Comparison of ENCODE assay signal across 8 cellular contexts in the genomic region with DNA sequence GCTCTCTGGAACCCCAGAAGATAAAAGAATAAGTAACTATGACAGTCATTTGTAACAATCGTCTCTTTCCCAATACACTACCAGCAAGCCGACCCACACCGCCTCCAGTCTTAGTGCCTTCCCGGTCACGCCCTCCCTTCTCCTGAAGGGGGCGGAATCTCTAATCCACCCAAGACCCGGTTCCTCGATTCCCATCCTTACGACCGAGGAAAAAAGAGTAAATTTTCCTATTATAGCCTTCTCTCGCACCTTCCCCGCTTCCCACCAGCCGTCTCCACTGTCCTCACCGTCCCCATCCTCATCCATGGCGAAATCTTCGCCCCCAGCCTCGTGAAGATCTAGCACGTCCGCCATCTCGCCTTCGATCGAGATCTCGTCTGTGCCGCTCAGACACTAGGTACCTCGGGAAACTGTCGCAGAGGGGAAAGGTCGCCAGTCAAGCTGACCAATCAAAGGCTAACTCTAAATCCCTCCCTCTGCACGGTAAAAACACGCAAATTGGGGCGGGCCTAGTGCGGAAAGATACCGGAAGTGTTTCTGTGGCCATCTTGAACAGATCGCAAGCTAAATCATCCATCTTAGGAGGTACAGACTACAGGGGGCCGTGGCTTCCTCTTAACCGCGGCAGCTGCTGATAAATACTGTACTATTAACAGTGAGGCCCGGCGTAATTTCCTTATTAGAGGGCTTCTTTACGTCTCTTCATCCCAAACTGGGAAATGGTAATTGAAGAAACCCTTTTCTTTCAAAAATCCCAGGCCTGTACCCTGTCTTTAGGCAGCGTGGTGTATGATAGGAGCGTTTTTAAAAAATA. TPM values are rescaled to one million over a fixed set of nuclear protein-coding genes. Genes with fewer than 3 reads are reported as not detected.
DNase-seq lines count a peak whose midpoint lies in the region; ATAC-seq and TF ChIP-seq lines count a peak whose summit lies in the region.

A gene (minus strand): TSS at position 412 of the 814 bp plus-strand sequence. CDS start 58 bp downstream, at position 354.

- no peaks in the 10 kb centered on the region for H3K27me3 Mint-ChIP-seq in T-helper 17 cell

- H3K4me1 Mint-ChIP-seq in T-helper 17 cell, result peaks cover 9% of the 10 kb centered on the region

- H3K4me1 ChIP-seq in right atrium auricular region (peaks cover 0 to 21% of the 10 kb centered on the region in 2 donors), psoas muscle (peaks cover 14% of the 10 kb centered on the region), uterus (peaks cover 0 to 7% of the 10 kb centered on the region in 2 donors)

- 0 to 1% (median 0%) methylated on average over 41 of the region's 41 CpGs for WGBS in psoas muscle, 3 donors

- H3K27ac ChIP-seq in right atrium auricular region (peak within 1 kb of the TSS; percentile 93 to 97), psoas muscle (peak within 1 kb of the TSS; percentile 98), uterus (peak within 1 kb of the TSS; percentile 95 to 98)

- intact Hi-C loops in psoas muscle (cut with DNase I) (no loop called here), uterus (cut with DNase I; ENCODE audit: low total_unique reads) (no loop called here)

- no peaks in the 10 kb centered on the region for H3K9me3 ChIP-seq in T-helper 17 cell (ENCODE audit: control insufficient read depth, low read length, poor library complexity, severe bottlenecking)
- no peaks in the 10 kb centered on the region for H3K9me3 ChIP-seq in right atrium auricular region
- H3K9me3 ChIP-seq in psoas muscle, result no peaks in the 10 kb centered on the region
- no peaks in the 10 kb centered on the region for H3K9me3 ChIP-seq in uterus

- ATAC-seq in GM18499 (IDR thresholded peaks at IDR 0.05; ENCODE audit: insufficient read depth, unreplicated experiment) (peak; percentile 84), HG02938 (IDR thresholded peaks at IDR 0.05; ENCODE audit: unreplicated experiment) (peak; percentile 95), T-helper 17 cell (peak; percentile 97), psoas muscle (peak; percentile 95 to 99 (median 96))

- peak; percentile 43 to 77 for TF ChIP-seq CTCF in right atrium auricular region (IDR thresholded peaks at IDR 0.05)
- TF ChIP-seq CTCF in psoas muscle (IDR thresholded peaks at IDR 0.05), result peak; percentile 60
- TF ChIP-seq CTCF in uterus (IDR thresholded peaks at IDR 0.05), result peak in 3 of 4 experiments; percentile 63 to 70 (median 65)

- peak; percentile 96 to 99 for TF ChIP-seq POLR2A in uterus (IDR thresholded peaks at IDR 0.05)

- peaks cover 4% of the 10 kb centered on the region for H3K36me3 Mint-ChIP-seq in T-helper 17 cell (ENCODE audit: low read depth)

- H3K27me3 ChIP-seq in right atrium auricular region, result no peaks in the 10 kb centered on the region
- no peaks in the 10 kb centered on the region for H3K27me3 ChIP-seq in psoas muscle (ENCODE audit: insufficient read depth in 3 of 3, low read length in 2 of 3)
- no peaks in the 10 kb centered on the region for H3K27me3 ChIP-seq in uterus

- H3K4me3 ChIP-seq in right atrium auricular region (peak within 1 kb of the TSS; percentile 70 to 72), psoas muscle (peak within 1 kb of the TSS; percentile 78), uterus (peak within 1 kb of the TSS; percentile 75 to 85)

- H3K36me3 ChIP-seq in right atrium auricular region, result peaks cover 13% of the 10 kb centered on the region
- H3K36me3 ChIP-seq in psoas muscle (ENCODE audit: insufficient read depth in 1 of 2, low read depth in 1 of 2), result peaks cover 0 to 42% of the 10 kb centered on the region in 2 donors
- H3K36me3 ChIP-seq in uterus, result no peaks in the 10 kb centered on the region

- H3K4me3 Mint-ChIP-seq in T-helper 17 cell, result peak within 1 kb of the TSS; percentile 58

- peak; percentile 99 for DNase-seq in NCI-H1694 treated with DMSO at 0.1 percent for 48 hours (lab: John Stamatoyannopoulos, UW)
- peak; percentile 72 to 87 (median 85) for DNase-seq in T-helper 17 cell
- DNase-seq in anterior cingulate cortex (lab: John Stamatoyannopoulos, UW), result peak; percentile 56 to 98 (median 91)
- peak; percentile 98 for DNase-seq in right atrium auricular region (ENCODE audit: low spot score)
- peak; percentile 91 to 96 for DNase-seq in psoas muscle
- peak; percentile 94 to 98 for DNase-seq in uterus

- H3K27ac Mint-ChIP-seq in T-helper 17 cell, result no peak within 1 kb of the TSS

RNA-seq across cellular contexts. Expression of the gene that starts here (rescaled TPM):
- total RNA-seq in T-helper 17 cell (100 to 1,000 TPM; 126 to 130 TPM), right atrium auricular region (10 to 100 TPM; 75.2 to 91.1 TPM), psoas muscle (100 to 1,000 TPM in 3 of 4 donors, 10 to 100 TPM in 1; 82.9 to 254 (median 174) TPM), uterus (100 to 1,000 TPM; 118 to 226 (median 146) TPM)
- polyA plus RNA-seq in psoas muscle, result 100 to 1,000 TPM; 193 to 527 (median 243) TPM

Comparison
In these comparisons a context has a peak if more than half of its experiments do, and no peak if none do; other contexts are left out.
1. Peak in every context shown above with its lines: DNase-seq, ATAC-seq, H3K4me3 ChIP-seq and H3K27ac ChIP-seq.